Comparison of ENCODE assay signal across 1 cellular context in genomic region chr12:46579474-46579873, GRCh38.
TF ChIP-seq lines count a peak whose summit lies in the region.

No MANE protein-coding gene starts in this region.

TF ChIP-seq in HepG2, 621 proteins besides CTCF, POLR2A, EP300 and RAD21 (continued from another document and continues in another):
- peak; percentile 30; the same call in 1 of the 2 replicates for TF ChIP-seq MNT (IDR thresholded peaks at IDR 0.05)
- no peak for TF ChIP-seq SOX6 (IDR thresholded peaks at IDR 0.05)
- TF ChIP-seq SOX6 (CRISPR knock-in tag; IDR thresholded peaks at IDR 0.05), result peak; percentile 84
- TF ChIP-seq ZNF441 (CRISPR knock-in tag; IDR thresholded peaks at IDR 0.05; ENCODE audit: borderline replicate concordance), result 0 out of 2 replicates have a peak, but pooled peaks have one; percentile 55
- peak; percentile 93 for TF ChIP-seq FOXA3 (CRISPR knock-in tag; IDR thresholded peaks at IDR 0.05)
- no peak for TF ChIP-seq USF2 (IDR thresholded peaks at IDR 0.05; ENCODE audit: low read depth, low read length)
- TF ChIP-seq USF2 (CRISPR knock-in tag; IDR thresholded peaks at IDR 0.05; ENCODE audit: borderline replicate concordance), result 0 out of 2 replicates have a peak, but pooled peaks have one; percentile 23
- TF ChIP-seq ZNF644 (CRISPR knock-in tag; IDR thresholded peaks at IDR 0.05; ENCODE audit: low read depth), result peak; percentile 97
- TF ChIP-seq ZBTB1 (CRISPR knock-in tag; IDR thresholded peaks at IDR 0.05; ENCODE audit: borderline replicate concordance), result no peak
- TF ChIP-seq KAT2B (IDR thresholded peaks at IDR 0.05; ENCODE audit: borderline replicate concordance, low read depth, low read length), result no peak
- no peak for TF ChIP-seq ZNF362 (CRISPR knock-in tag; IDR thresholded peaks at IDR 0.05; ENCODE audit: borderline replicate concordance)
- peak; percentile 75 for TF ChIP-seq ZMYM2 (CRISPR knock-in tag; IDR thresholded peaks at IDR 0.05)
- TF ChIP-seq ONECUT2 (CRISPR knock-in tag; IDR thresholded peaks at IDR 0.05), result peak; percentile 78
- TF ChIP-seq CREM (IDR thresholded peaks at IDR 0.05), result peak; percentile 61; the same call in 1 of the 2 replicates
- TF ChIP-seq CREM (CRISPR knock-in tag; IDR thresholded peaks at IDR 0.05), result no peak
- TF ChIP-seq ELF4 (CRISPR knock-in tag; IDR thresholded peaks at IDR 0.05; ENCODE audit: borderline replicate concordance), result no peak
- TF ChIP-seq KLF16 (CRISPR knock-in tag; IDR thresholded peaks at IDR 0.05), result peak in 1 of 2 experiments; percentile 24; a peak in 1 of 4 replicates
- no peak for TF ChIP-seq ZNF460 (CRISPR knock-in tag; IDR thresholded peaks at IDR 0.05; ENCODE audit: borderline replicate concordance)
- peak; percentile 94 for TF ChIP-seq HOMEZ (CRISPR knock-in tag; IDR thresholded peaks at IDR 0.05; ENCODE audit: low read depth)
- no peak for TF ChIP-seq ZNF12 (CRISPR knock-in tag; IDR thresholded peaks at IDR 0.05)
- peak; percentile 55; the same call in 1 of the 2 replicates for TF ChIP-seq MYC (CRISPR knock-in tag; IDR thresholded peaks at IDR 0.05; ENCODE audit: borderline replicate concordance)
- TF ChIP-seq HHEX (CRISPR knock-in tag; IDR thresholded peaks at IDR 0.05), result peak; percentile 41; the same call in 1 of the 2 replicates
- peak; percentile 68; the same call in 1 of the 2 replicates for TF ChIP-seq ZNF317 (CRISPR knock-in tag; IDR thresholded peaks at IDR 0.05)
- TF ChIP-seq SRSF4 (IDR thresholded peaks at IDR 0.05; ENCODE audit: low read depth, low read length, poor library complexity, severe bottlenecking), result no peak
- TF ChIP-seq HOXA3 (CRISPR knock-in tag; IDR thresholded peaks at IDR 0.05), result peak; percentile 46; the same call in 1 of the 2 replicates
- TF ChIP-seq KLF15 (CRISPR knock-in tag; IDR thresholded peaks at IDR 0.05; ENCODE audit: borderline replicate concordance), result no peak
- no peak for TF ChIP-seq ZNF691 (CRISPR knock-in tag; IDR thresholded peaks at IDR 0.05; ENCODE audit: borderline replicate concordance, low read depth)
- 0 out of 2 replicates have a peak, but pooled peaks have one; percentile 36 for TF ChIP-seq ARNT2 (CRISPR knock-in tag; IDR thresholded peaks at IDR 0.05; ENCODE audit: low read depth)
- peak; percentile 71 for TF ChIP-seq RCOR2 (CRISPR knock-in tag; IDR thresholded peaks at IDR 0.05)
- peak; percentile 63; the same call in 1 of the 2 replicates for TF ChIP-seq ZBTB43 (CRISPR knock-in tag; conservative IDR thresholded peaks at IDR 0.05)
- TF ChIP-seq ZNF263 (CRISPR knock-in tag; IDR thresholded peaks at IDR 0.05), result no peak
- TF ChIP-seq ZMYM4 (CRISPR knock-in tag; IDR thresholded peaks at IDR 0.05), result peak; percentile 91
- TF ChIP-seq ZNF609 (CRISPR knock-in tag; IDR thresholded peaks at IDR 0.05; ENCODE audit: borderline replicate concordance), result peak; percentile 63; the same call in 1 of the 2 replicates
- TF ChIP-seq MAFK (conservative IDR thresholded peaks at IDR 0.05 in 1 of 2, IDR thresholded peaks at IDR 0.05 in 1 of 2; ENCODE audit: low read length in 2 of 2), result no peak
- TF ChIP-seq HMG20B (CRISPR knock-in tag; conservative IDR thresholded peaks at IDR 0.05), result peak; percentile 83
- TF ChIP-seq ARID5B (CRISPR knock-in tag; IDR thresholded peaks at IDR 0.05), result peak; percentile 91
- peak; percentile 45; the same call in 1 of the 2 replicates for TF ChIP-seq TCF7 (IDR thresholded peaks at IDR 0.05; ENCODE audit: low read depth)
- peak; percentile 100 for TF ChIP-seq ZBTB26 (CRISPR knock-in tag; IDR thresholded peaks at IDR 0.05; ENCODE audit: borderline replicate concordance)
- TF ChIP-seq MAX (IDR thresholded peaks at IDR 0.05), result peak; percentile 80; the same call in 1 of the 2 replicates
- peak; percentile 62 for TF ChIP-seq RFX1 (IDR thresholded peaks at IDR 0.05)
